20 cellular contexts compared by ENCODE assay signal in genomic region chr11:123594921-123595320, GRCh38. TPM values are rescaled to one million over a fixed set of nuclear protein-coding genes. Genes with fewer than 3 reads are reported as not detected.
DNase-seq lines count a peak whose midpoint lies in the region; ATAC-seq and TF ChIP-seq lines count a peak whose summit lies in the region.
"Had no signal": no experiment of that assay in that cellular context is flagged by ENCODE, and none has a peak within 500 bp of the region (broad histone marks: within the 10 kb centered on the region; RNA-seq: fewer than 3 reads in every experiment).

No MANE protein-coding gene starts in this region.

- H3K36me3 ChIP-seq in adrenal gland (replicated peaks in 1 of 2): peaks cover 0 to 24% of the 10 kb centered on the region in 2 donors
- H3K36me3 ChIP-seq: BE2C had no signal

- no peaks in the 10 kb centered on the region for H3K27me3 Mint-ChIP-seq in Calu3 (ENCODE audit: unreplicated experiment)
- no peaks in the 10 kb centered on the region for H3K27me3 Mint-ChIP-seq in activated T-cell treated with anti-CD3 and anti-CD28 coated beads, Interleukin-2, amount 50 U/mL, for 4 hours (ENCODE audit: low read depth)
- H3K27me3 Mint-ChIP-seq: CD4-positive, alpha-beta T cell; CD8-positive, alpha-beta memory T cell had no signal

- WGBS in adrenal gland, 4 donors: 45 to 61% (median 51%) methylated on average over 4 of the region's 4 CpGs

- intact Hi-C loops in Calu3 (cut with micrococcal nuclease; ENCODE audit: unreplicated experiment) (no loop called here), adrenal gland (cut with DNase I) (no loop called here)

- H3K27me3 ChIP-seq in adrenal gland: no peaks in the 10 kb centered on the region
- H3K27me3 ChIP-seq: BE2C; BLaER1 treated with 17β-estradiol and CSF1 and Interleukin-3, amounts not matched to agents 10 nM and 100 nM had no signal

- no peak overlapping the region for H3K4me3 Mint-ChIP-seq in Calu3 (ENCODE audit: low read depth, unreplicated experiment)
- H3K4me3 Mint-ChIP-seq in activated T-cell treated with anti-CD3 and anti-CD28 coated beads, Interleukin-2, amount 50 U/mL, for 4 hours: no peak overlapping the region
- H3K4me3 Mint-ChIP-seq: CD14-positive monocyte; CD4-positive, alpha-beta T cell; CD8-positive, alpha-beta memory T cell; GM23338; H9 had no signal

- H3K27ac Mint-ChIP-seq in Calu3 (ENCODE audit: unreplicated experiment): peak overlapping the region; percentile 54
- H3K27ac Mint-ChIP-seq: CD4-positive, alpha-beta T cell; GM23338 had no signal

- H3K36me3 Mint-ChIP-seq in Calu3 (ENCODE audit: insufficient read depth, unreplicated experiment): peaks cover 46% of the 10 kb centered on the region
- H3K36me3 Mint-ChIP-seq in activated T-cell treated with anti-CD3 and anti-CD28 coated beads, Interleukin-2, amount 50 U/mL, for 4 hours (ENCODE audit: insufficient read depth): peaks cover 13% of the 10 kb centered on the region

- H3K27ac ChIP-seq in adrenal gland: peak overlapping the region in 4 of 5 donors; percentile 65 to 87 (median 77)
- H3K27ac ChIP-seq: BLaER1 treated with 17β-estradiol and CSF1 and Interleukin-3, amounts not matched to agents 10 nM and 100 nM had no signal

- peaks cover 41 to 45% of the 10 kb centered on the region in 2 donors for H3K4me1 ChIP-seq in adrenal gland (replicated peaks in 1 of 2)
- H3K4me1 ChIP-seq: BE2C had no signal

- H3K4me1 Mint-ChIP-seq in Calu3 (ENCODE audit: low read depth, unreplicated experiment): peaks cover 34% of the 10 kb centered on the region
- no peaks in the 10 kb centered on the region for H3K4me1 Mint-ChIP-seq in activated T-cell treated with anti-CD3 and anti-CD28 coated beads, Interleukin-2, amount 50 U/mL, for 4 hours (ENCODE audit: low read depth)
- H3K4me1 Mint-ChIP-seq: CD8-positive, alpha-beta memory T cell had no signal

- CTCF ChIA-PET in Calu3 (lab: Charles Lee): no interaction called here

- no peak for TF ChIP-seq POLR2A in adrenal gland (IDR thresholded peaks at IDR 0.05)

- no peak overlapping the region for H3K4me3 ChIP-seq in adrenal gland
- H3K4me3 ChIP-seq: BLaER1 treated with 17β-estradiol and CSF1 and Interleukin-3, amounts not matched to agents 10 nM and 100 nM; GM23338 had no signal

- TF ChIP-seq CTCF in Calu3 (IDR thresholded peaks at IDR 0.05; ENCODE audit: unreplicated experiment) (no peak), adrenal gland (IDR thresholded peaks at IDR 0.05) (no peak)

- H3K9me3 Mint-ChIP-seq in Calu3 (ENCODE audit: low read depth, unreplicated experiment): no peaks in the 10 kb centered on the region
- H3K9me3 Mint-ChIP-seq in activated T-cell treated with anti-CD3 and anti-CD28 coated beads, Interleukin-2, amount 50 U/mL, for 4 hours: no peaks in the 10 kb centered on the region
- H3K9me3 Mint-ChIP-seq: CD14-positive monocyte; CD4-positive, alpha-beta T cell; CD8-positive, alpha-beta memory T cell; GM23338; H9 had no signal

- BruUV-seq in Calu3 (replicated peaks; lab: Mats Ljungman, UMichigan): no TSS peak

- DNase-seq in Calu3 (no peak), adrenal gland (peak in 6 of 7 donors; percentile 52 to 80 (median 72)), medulla oblongata (ENCODE audit: extremely low spot score) (peak; percentile 14), pons (ENCODE audit: low spot score) (no peak)
- no peak for DNase-seq in activated effector memory CD4-positive, alpha-beta T cell treated with Interleukin-2 at 50 U/mL for 16 hours
- no peak for DNase-seq in activated T-cell treated with anti-CD3 and anti-CD28 coated beads, Interleukin-2, amount 50 U/mL, for 4 hours
- DNase-seq: AML-193; BE2C; CD4-positive, alpha-beta T cell; CD8-positive, alpha-beta memory T cell; DMS53; DMS79 treated with DMSO at 0.1 percent for 48 hours; GF-D8; H9 had no signal

- no peaks in the 10 kb centered on the region for H3K9me3 ChIP-seq in adrenal gland (replicated peaks in 1 of 3)
- H3K9me3 ChIP-seq: BE2C; BLaER1 treated with 17β-estradiol and CSF1 and Interleukin-3, amounts not matched to agents 10 nM and 100 nM had no signal

- ATAC-seq in HG03159 (IDR thresholded peaks at IDR 0.05; ENCODE audit: unreplicated experiment): no peak
- no peak for ATAC-seq in activated T-cell treated with anti-CD3 and anti-CD28 coated beads, Interleukin-2, amount 50 U/mL, for 4 hours
- ATAC-seq: HCT116 had no signal

RNA-seq across cellular contexts. Expression of gene SCN3B, which starts 59.5 kb away (rescaled TPM):
- total RNA-seq in Calu3 (2022) (0.10 and 0.45 TPM in 2 replicates), adrenal gland (1 to 10 TPM in 4 of 8 donors, under 1 TPM in 3, not detected in 1; 0.36 to 9.5 (median 1.7) TPM)
- 10 to 100 TPM in 1 of 3 donors, 1 to 10 TPM in 2; 2.3 to 10.5 (median 7.0) TPM for polyA plus RNA-seq in adrenal gland
- not detected for total RNA-seq in activated T-cell treated with anti-CD3 and anti-CD28 coated beads, Interleukin-2, amount 50 U/mL, for 4 hours
- total RNA-seq: CD4-positive, alpha-beta T cell; CD8-positive, alpha-beta memory T cell; G401 had no signal
- polyA plus RNA-seq: CD14-positive monocyte had no signal

Comparison
In these comparisons a context has a peak if more than half of its experiments do, and no peak if none do; other contexts are left out.
1. DNase-seq: peak in adrenal gland (6 of 7) and medulla oblongata (single experiment); none in Calu3 (single experiment), pons (single experiment), activated effector memory CD4-positive, alpha-beta T cell treated with Interleukin-2 at 50 U/mL for 16 hours (single experiment) and activated T-cell treated with anti-CD3 and anti-CD28 coated beads, Interleukin-2, amount 50 U/mL, for 4 hours (single experiment).